ENCODE assay signal across 21 cellular contexts in genomic region chr14:95195031-95195430, GRCh38.
"Had no signal": no experiment of that assay in that cellular context is flagged by ENCODE, and none has a peak within 500 bp of the region (broad histone marks: within the 10 kb centered on the region; RNA-seq: fewer than 3 reads in every experiment).

No MANE protein-coding gene starts in this region.

- DNase-seq: dermis blood vessel endothelial cell; erythroblast; foreskin keratinocyte; head of caudate nucleus; left colon; left ventricle myocardium superior; mesenchymal stem cell; naive thymus-derived CD4-positive, alpha-beta T cell; ovary; right cardiac atrium; stimulated activated CD4-positive, alpha-beta T cell treated with anti-CD3 and anti-CD28 coated beads, Interleukin-4, amount 100 ng/mL, for 1 hour; stimulated activated CD8-positive, alpha-beta memory T cell treated with anti-CD3 and anti-CD28 coated beads, Interleukin-4, amount 100 ng/mL, for 48 hours; stimulated activated naive CD8-positive, alpha-beta T cell treated with anti-CD3 and anti-CD28 coated beads, Interleukin-15, Interleukin-2, amounts not matched to agents 100 U/mL and 50 U/mL, for 24 hours; thyroid gland; upper lobe of right lung had no signal

- ATAC-seq: foreskin keratinocyte; left colon; left ventricle myocardium superior; naive thymus-derived CD4-positive, alpha-beta T cell; right cardiac atrium; stimulated activated effector memory CD8-positive, alpha-beta T cell treated with anti-CD3 and anti-CD28 coated beads, Interleukin-12 subunit alpha, Interleukin-12 subunit beta, amount 100 ng/mL, for 72 hours; stimulated activated naive CD8-positive, alpha-beta T cell treated with anti-CD3 and anti-CD28 coated beads, Interleukin-15, Interleukin-2, amounts not matched to agents 100 U/mL and 50 U/mL, for 24 hours; upper lobe of right lung had no signal

- H3K4me1 Mint-ChIP-seq: stimulated activated effector memory CD8-positive, alpha-beta T cell treated with anti-CD3 and anti-CD28 coated beads, Interleukin-12 subunit alpha, Interleukin-12 subunit beta, amount 100 ng/mL, for 72 hours had no signal

- H3K4me3 Mint-ChIP-seq: naive thymus-derived CD4-positive, alpha-beta T cell; stimulated activated effector memory CD8-positive, alpha-beta T cell treated with anti-CD3 and anti-CD28 coated beads, Interleukin-12 subunit alpha, Interleukin-12 subunit beta, amount 100 ng/mL, for 72 hours had no signal

- H3K36me3 Mint-ChIP-seq: naive thymus-derived CD4-positive, alpha-beta T cell; stimulated activated effector memory CD8-positive, alpha-beta T cell treated with anti-CD3 and anti-CD28 coated beads, Interleukin-12 subunit alpha, Interleukin-12 subunit beta, amount 100 ng/mL, for 72 hours had no signal

- H3K27ac ChIP-seq: foreskin keratinocyte, hepatocyte, ovary, suprapubic skin, thyroid gland, upper lobe of right lung, vagina had no signal

- H3K9me3 Mint-ChIP-seq: stimulated activated effector memory CD8-positive, alpha-beta T cell treated with anti-CD3 and anti-CD28 coated beads, Interleukin-12 subunit alpha, Interleukin-12 subunit beta, amount 100 ng/mL, for 72 hours had no signal

- H3K36me3 ChIP-seq: ovary, suprapubic skin, thyroid gland, upper lobe of right lung had no signal

- H3K4me1 ChIP-seq: foreskin keratinocyte, suprapubic skin, vagina had no signal

- H3K4me2 ChIP-seq: hepatocyte, smooth muscle cell had no signal

- H3K27me3 ChIP-seq: foreskin keratinocyte, hepatocyte, ovary, suprapubic skin, thyroid gland, upper lobe of right lung, vagina had no signal

- H2AFZ ChIP-seq: hepatocyte had no signal

- H3K9me3 ChIP-seq: ovary, suprapubic skin, thyroid gland, upper lobe of right lung, vagina had no signal

- H3K79me2 ChIP-seq: hepatocyte had no signal

- H3K4me3 ChIP-seq: hepatocyte, lung, ovary, smooth muscle cell, suprapubic skin, thyroid gland, upper lobe of right lung, vagina had no signal

- H3K27ac Mint-ChIP-seq: naive thymus-derived CD4-positive, alpha-beta T cell; stimulated activated effector memory CD8-positive, alpha-beta T cell treated with anti-CD3 and anti-CD28 coated beads, Interleukin-12 subunit alpha, Interleukin-12 subunit beta, amount 100 ng/mL, for 72 hours had no signal
